In the genomic region with DNA sequence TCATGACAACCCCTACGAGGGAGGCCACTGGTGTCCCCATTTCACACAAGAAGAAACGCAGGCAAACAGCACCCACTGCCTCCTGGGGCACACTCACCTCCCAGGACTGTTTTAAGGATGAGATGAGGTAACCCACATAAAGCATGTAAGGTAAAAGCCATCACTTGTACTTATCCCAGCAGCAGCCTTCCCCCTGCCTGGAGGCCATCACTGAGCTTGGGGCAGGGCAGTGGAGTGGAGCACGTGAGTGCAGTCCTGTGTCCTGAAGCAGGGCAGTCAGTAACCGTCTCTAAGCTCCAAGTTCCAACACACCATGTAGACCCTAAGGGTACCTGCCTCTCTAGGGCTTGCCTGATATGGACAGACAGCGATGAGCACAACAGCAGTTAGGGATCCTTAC, we compare ENCODE assay signal across 1 cellular context.
TF ChIP-seq lines count a peak whose summit lies in the region.

No MANE protein-coding gene starts in this region.

TF ChIP-seq in H1, 55 proteins besides CTCF, POLR2A, EP300 and RAD21:
- TF ChIP-seq EZH2 (IDR thresholded peaks at IDR 0.05; ENCODE audit: low read depth, low read length, severe bottlenecking) (no peak), ASH2L (IDR thresholded peaks at IDR 0.05; ENCODE audit: low read length) (no peak), HDAC6 (IDR thresholded peaks at IDR 0.05; ENCODE audit: low read depth, low read length) (no peak), SP1 (IDR thresholded peaks at IDR 0.05; ENCODE audit: low read depth, low read length) (no peak), TCF12 (IDR thresholded peaks at IDR 0.05; ENCODE audit: low read depth, low read length) (no peak), RNF2 (IDR thresholded peaks at IDR 0.05; ENCODE audit: borderline replicate concordance, low read depth, low read length, missing control alignments, poor library complexity, severe bottlenecking) (no peak), POLR2AphosphoS5 (IDR thresholded peaks at IDR 0.05; ENCODE audit: low read depth, low read length) (no peak; the same call in 1 of the 2 replicates), SUZ12 (IDR thresholded peaks at IDR 0.05; ENCODE audit: low read length) (no peak), SIX5 (IDR thresholded peaks at IDR 0.05; ENCODE audit: low read depth, low read length) (no peak), TAF7 (optimal IDR thresholded peaks at IDR 0.05; ENCODE audit: borderline replicate concordance, low read depth, low read length) (no peak), JUND (IDR thresholded peaks at IDR 0.05; ENCODE audit: low read length) (no peak), SIN3A (conservative IDR thresholded peaks at IDR 0.05 in 1 of 2, IDR thresholded peaks at IDR 0.05 in 1 of 2; ENCODE audit: low read depth in 1 of 2, low read length in 2 of 2) (no peak)
